Comparison of ENCODE assay signal across 30 cellular contexts in the genomic region with DNA sequence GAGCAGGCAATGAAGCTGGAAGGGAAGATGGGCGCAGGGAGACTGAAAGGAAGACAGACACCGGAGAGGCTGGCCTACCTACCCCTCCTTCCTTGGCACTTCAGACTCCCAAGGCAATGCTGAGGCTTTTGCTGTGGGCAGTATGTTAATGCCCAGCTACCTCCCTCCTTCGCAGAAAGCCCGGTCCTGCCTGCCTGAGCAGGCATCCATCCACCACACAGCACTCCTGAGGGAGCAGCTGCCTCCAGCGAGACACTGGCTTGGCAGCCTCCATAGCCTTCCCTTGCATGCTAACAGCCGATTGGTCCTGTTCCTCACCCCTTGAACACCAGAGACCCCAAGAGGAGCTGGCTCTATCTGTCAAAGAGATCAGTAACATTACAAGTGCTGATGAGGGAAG. TPM values are rescaled to one million over a fixed set of nuclear protein-coding genes. Genes with fewer than 3 reads are reported as not detected.
"Had no signal": no experiment of that assay in that cellular context is flagged by ENCODE, and none has a peak within 500 bp of the region (broad histone marks: within the 10 kb centered on the region; RNA-seq: fewer than 3 reads in every experiment).

No MANE protein-coding gene starts in this region.

- DNase-seq: cerebellar nuclear complex; colonic mucosa; dermis blood vessel endothelial cell; dorsolateral prefrontal cortex; effector CD4-positive, alpha-beta T cell; effector memory CD4-positive, alpha-beta T cell; esophagus squamous epithelium; foreskin fibroblast; foreskin melanocyte; gastrocnemius medialis; glutamatergic neuron; head of caudate nucleus; heart right ventricle; hippocampal formation; left colon; left ventricle myocardium inferior; lower lobe of right lung; mammary epithelial cell; mesendoderm; midbrain had no signal

- H3K4me3 Mint-ChIP-seq: memory B cell had no signal

- ATAC-seq: gastrocnemius medialis, heart right ventricle, left colon, left lobe of liver, lower lobe of right lung had no signal

- H3K4me1 Mint-ChIP-seq: memory B cell had no signal

- H3K27ac ChIP-seq: colonic mucosa, dorsolateral prefrontal cortex, esophagus squamous epithelium, gastrocnemius medialis, heart right ventricle, left ventricle myocardium inferior, lower lobe of right lung had no signal

- H3K4me1 ChIP-seq: colonic mucosa, esophagus squamous epithelium, gastrocnemius medialis, heart right ventricle, left ventricle myocardium inferior, lower lobe of right lung had no signal

- H3K9me3 Mint-ChIP-seq: memory B cell had no signal

- H3K36me3 Mint-ChIP-seq: memory B cell had no signal

- H3K36me3 ChIP-seq: colonic mucosa, esophagus squamous epithelium, gastrocnemius medialis, heart right ventricle, left ventricle myocardium inferior, lower lobe of right lung had no signal

- H3K27ac Mint-ChIP-seq: memory B cell had no signal

- H3K27me3 ChIP-seq: colonic mucosa, esophagus squamous epithelium, gastrocnemius medialis, heart right ventricle had no signal

- H3K4me3 ChIP-seq: colonic mucosa, dorsolateral prefrontal cortex, esophagus squamous epithelium, gastrocnemius medialis, heart right ventricle, left ventricle myocardium inferior, lower lobe of right lung had no signal

- H3K9me3 ChIP-seq: colonic mucosa, esophagus squamous epithelium, gastrocnemius medialis, heart right ventricle, left ventricle myocardium inferior, lower lobe of right lung had no signal

RNA-seq across cellular contexts. Expression of a gene that starts 14.4 kb away (rescaled TPM):
- total RNA-seq: chondrocyte, dermis blood vessel endothelial cell, endothelial cell of umbilical vein, gastrocnemius medialis, glomerular endothelial cell, left lobe of liver, left ventricle myocardium inferior, lower lobe of right lung, mammary epithelial cell had no signal

RNA-seq across cellular contexts. Expression of a gene that starts 46.5 kb away (rescaled TPM):
- total RNA-seq: chondrocyte, dermis blood vessel endothelial cell, dorsolateral prefrontal cortex, endothelial cell of umbilical vein, epithelial cell of proximal tubule, esophagus squamous epithelium, gastrocnemius medialis, glomerular endothelial cell, heart right ventricle, kidney epithelial cell, left colon, left lobe of liver, left ventricle myocardium inferior, liver, lower lobe of right lung, mammary epithelial cell, mononuclear cell, mucosa of gallbladder had no signal

RNA-seq across cellular contexts. Expression of a gene that starts 57.0 kb away (rescaled TPM):
- total RNA-seq: chondrocyte, colonic mucosa, dermis blood vessel endothelial cell, endothelial cell of umbilical vein, epithelial cell of proximal tubule, esophagus squamous epithelium, gastrocnemius medialis, glomerular endothelial cell, heart right ventricle, kidney epithelial cell, left colon, left lobe of liver, left ventricle myocardium inferior, lower lobe of right lung, mammary epithelial cell, mononuclear cell, mucosa of gallbladder had no signal
